ENCODE assay signal across 27 cellular contexts in the genomic region with DNA sequence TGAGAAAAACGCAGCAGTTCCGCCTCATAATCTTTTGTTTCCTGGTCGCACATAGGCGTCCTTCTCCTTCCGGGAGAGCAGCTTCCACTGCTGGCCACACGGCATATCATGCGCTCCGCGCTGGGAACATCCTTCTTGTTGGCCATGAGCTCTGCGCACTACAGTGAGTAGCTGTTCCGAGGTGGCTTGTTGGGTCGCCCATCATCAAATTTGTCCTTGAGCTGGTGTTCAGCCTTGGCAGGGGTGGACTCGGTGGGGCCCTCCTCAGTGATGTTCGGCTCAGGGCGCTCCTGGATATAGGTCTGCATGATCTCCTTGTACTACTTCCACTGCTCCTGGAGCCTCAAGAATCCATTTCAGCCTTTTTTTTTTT.
"Had no signal": no experiment of that assay in that cellular context is flagged by ENCODE, and none has a peak within 500 bp of the region (broad histone marks: within the 10 kb centered on the region; RNA-seq: fewer than 3 reads in every experiment).

No MANE protein-coding gene starts in this region.

- H3K36me3 Mint-ChIP-seq: natural killer cell; stimulated activated effector memory CD8-positive, alpha-beta T cell treated with anti-CD3 and anti-CD28 coated beads, Interleukin-12 subunit alpha, Interleukin-12 subunit beta, amount 100 ng/mL, for 72 hours had no signal

- H2AFZ ChIP-seq: parathyroid adenoma had no signal

- H3K27ac Mint-ChIP-seq: natural killer cell; progenitor cell of endocrine pancreas; stimulated activated effector memory CD8-positive, alpha-beta T cell treated with anti-CD3 and anti-CD28 coated beads, Interleukin-12 subunit alpha, Interleukin-12 subunit beta, amount 100 ng/mL, for 72 hours had no signal

- ATAC-seq: foreskin keratinocyte; gastroesophageal sphincter; heart left ventricle; left cardiac atrium; left ventricle myocardium superior; natural killer cell; stimulated activated effector memory CD8-positive, alpha-beta T cell treated with anti-CD3 and anti-CD28 coated beads, Interleukin-12 subunit alpha, Interleukin-12 subunit beta, amount 100 ng/mL, for 72 hours had no signal

- H3K4me3 Mint-ChIP-seq: natural killer cell; stimulated activated effector memory CD8-positive, alpha-beta T cell treated with anti-CD3 and anti-CD28 coated beads, Interleukin-12 subunit alpha, Interleukin-12 subunit beta, amount 100 ng/mL, for 72 hours had no signal

- H3K4me3 ChIP-seq: coronary artery, esophagus muscularis mucosa, gastroesophageal sphincter, heart left ventricle, lower lobe of right lung, right atrium auricular region, sigmoid colon, stomach, testis, tibial artery, upper lobe of left lung, uterus had no signal

- H3K27me3 ChIP-seq: esophagus muscularis mucosa, foreskin keratinocyte, gastroesophageal sphincter, heart left ventricle, right atrium auricular region, sigmoid colon, testis, upper lobe of left lung, uterus had no signal

- H3K36me3 ChIP-seq: esophagus muscularis mucosa, gastroesophageal sphincter, heart left ventricle, lower lobe of right lung, right atrium auricular region, sigmoid colon, stomach, tibial artery, upper lobe of left lung, uterus had no signal

- DNase-seq: dermis blood vessel endothelial cell; effector memory CD4-positive, alpha-beta T cell; foreskin keratinocyte; heart left ventricle; hippocampal formation; left cardiac atrium; left ventricle myocardium superior; lower lobe of right lung; natural killer cell; stimulated activated CD4-positive, alpha-beta T cell treated with anti-CD3 and anti-CD28 coated beads, Interleukin-2, amount 100 ng/mL, for 24 hours; stimulated activated CD4-positive, alpha-beta T cell treated with anti-CD3 and anti-CD28 coated beads, Interleukin-4, amount 100 ng/mL, for 24 hours; stimulated activated naive CD4-positive, alpha-beta T cell treated with Interleukin-2 at 50 U/mL for 16 hours; stomach; testis; tibial artery; uterus had no signal

- H3K9me3 Mint-ChIP-seq: natural killer cell; stimulated activated effector memory CD8-positive, alpha-beta T cell treated with anti-CD3 and anti-CD28 coated beads, Interleukin-12 subunit alpha, Interleukin-12 subunit beta, amount 100 ng/mL, for 72 hours had no signal

- H3K27ac ChIP-seq: coronary artery, esophagus muscularis mucosa, foreskin keratinocyte, gastroesophageal sphincter, heart left ventricle, lower lobe of right lung, parathyroid adenoma, right atrium auricular region, sigmoid colon, stomach, testis, tibial artery, upper lobe of left lung, uterus had no signal

- H3K79me2 ChIP-seq: parathyroid adenoma had no signal

- FAIRE-seq: endothelial cell of umbilical vein, islet of Langerhans had no signal

- H3K9me3 ChIP-seq: esophagus muscularis mucosa, gastroesophageal sphincter, heart left ventricle, lower lobe of right lung, right atrium auricular region, sigmoid colon, stomach, testis, tibial artery, upper lobe of left lung, uterus had no signal

- H3K4me1 ChIP-seq: esophagus muscularis mucosa, gastroesophageal sphincter, lower lobe of right lung, parathyroid adenoma, right atrium auricular region, sigmoid colon, stomach, testis, uterus had no signal

- H3K4me1 Mint-ChIP-seq: natural killer cell; stimulated activated effector memory CD8-positive, alpha-beta T cell treated with anti-CD3 and anti-CD28 coated beads, Interleukin-12 subunit alpha, Interleukin-12 subunit beta, amount 100 ng/mL, for 72 hours had no signal
